ENCODE assay signal across 18 cellular contexts in the genomic region with DNA sequence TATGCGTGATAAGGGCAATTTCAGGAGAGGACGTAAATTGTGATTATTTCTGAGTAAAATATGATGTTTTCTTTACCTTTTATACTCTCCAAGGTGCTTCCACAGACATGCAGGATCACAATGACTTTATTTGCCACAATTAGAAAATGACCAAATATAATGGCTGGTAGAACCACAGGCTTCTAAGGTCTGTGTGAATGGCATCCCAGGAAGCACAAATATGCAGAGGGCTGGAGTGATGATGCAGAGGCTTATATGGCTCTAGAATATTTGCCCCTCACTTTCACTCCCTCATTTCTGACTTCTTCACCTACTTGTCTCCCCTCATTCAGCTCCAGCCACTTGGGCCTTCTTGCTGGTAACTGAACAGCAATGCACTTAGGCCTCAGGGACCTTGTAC.
"Had no signal": no experiment of that assay in that cellular context is flagged by ENCODE, and none has a peak within 500 bp of the region (broad histone marks: within the 10 kb centered on the region; RNA-seq: fewer than 3 reads in every experiment).

No MANE protein-coding gene starts in this region.

- H3K27ac ChIP-seq: colonic mucosa, foreskin keratinocyte, left ventricle myocardium inferior, lower lobe of right lung, ovary had no signal

- H3K27me3 ChIP-seq: colonic mucosa, foreskin keratinocyte, ovary had no signal

- H3K4me2 ChIP-seq: smooth muscle cell had no signal

- H3K4me3 Mint-ChIP-seq: memory B cell, natural killer cell, neural crest cell had no signal

- H3K4me1 Mint-ChIP-seq: memory B cell, natural killer cell had no signal

- H3K4me1 ChIP-seq: colonic mucosa, foreskin keratinocyte, lower lobe of right lung had no signal

- DNase-seq: colonic mucosa; dermis blood vessel endothelial cell; erythroblast; foreskin keratinocyte; kidney; left cardiac atrium; left ventricle myocardium inferior; lower lobe of right lung; natural killer cell; nucleus accumbens; ovary; right cardiac atrium; stimulated activated CD4-positive, alpha-beta T cell treated with anti-CD3 and anti-CD28 coated beads, Interleukin-2, amount 100 ng/mL, for 48 hours; stimulated activated naive CD4-positive, alpha-beta T cell treated with Interleukin-2 at 50 U/mL for 16 hours; trophoblast cell had no signal

- H3K27ac Mint-ChIP-seq: memory B cell, natural killer cell had no signal

- ATAC-seq: foreskin keratinocyte, left cardiac atrium, lower lobe of right lung, natural killer cell, right cardiac atrium had no signal

- H3K4me3 ChIP-seq: colonic mucosa, left ventricle myocardium inferior, lower lobe of right lung, ovary, smooth muscle cell had no signal

- H3K36me3 ChIP-seq: colonic mucosa, left ventricle myocardium inferior, lower lobe of right lung, ovary had no signal

- H3K9me3 Mint-ChIP-seq: memory B cell, neural crest cell had no signal

- H3K9me3 ChIP-seq: colonic mucosa, left ventricle myocardium inferior, lower lobe of right lung, ovary had no signal

- H3K36me3 Mint-ChIP-seq: memory B cell, natural killer cell had no signal
